Comparison of ENCODE assay signal across 1 cellular context in genomic region chr1:210400043-210400840, GRCh38.
TF ChIP-seq lines count a peak whose summit lies in the region.

No MANE protein-coding gene starts in this region.

TF ChIP-seq in GM12878, 131 proteins besides CTCF, POLR2A, EP300 and RAD21 (continued from another document and continues in another):
- TF ChIP-seq TCF3 (IDR thresholded peaks at IDR 0.05; ENCODE audit: borderline replicate concordance, insufficient read depth, low read depth, low read length) (no peak), ATF2 (IDR thresholded peaks at IDR 0.05; ENCODE audit: low read length) (no peak; the same call in 1 of the 2 replicates), IRF5 (IDR thresholded peaks at IDR 0.05; ENCODE audit: borderline replicate concordance) (no peak), ZNF217 (IDR thresholded peaks at IDR 0.05) (0 out of 2 replicates have a peak, but pooled peaks have one; percentile 17), YBX1 (IDR thresholded peaks at IDR 0.05) (0 out of 2 replicates have a peak, but pooled peaks have one; percentile 65), BMI1 (IDR thresholded peaks at IDR 0.05; ENCODE audit: borderline replicate concordance) (no peak), NR2C2 (IDR thresholded peaks at IDR 0.05; ENCODE audit: borderline replicate concordance, control insufficient read depth, insufficient read length, low read depth) (no peak), WRNIP1 (IDR thresholded peaks at IDR 0.05; ENCODE audit: borderline replicate concordance, low read depth, low read length) (0 out of 2 replicates have a peak, but pooled peaks have one; percentile 49), JUNB (IDR thresholded peaks at IDR 0.05) (no peak), IRF3 (IDR thresholded peaks at IDR 0.05) (no peak), IKZF2 (IDR thresholded peaks at IDR 0.05) (peak; percentile 87 to 88), KLF5 (IDR thresholded peaks at IDR 0.05; ENCODE audit: partially characterized antibody) (peak; percentile 60), POLR2AphosphoS5 (IDR thresholded peaks at IDR 0.05; ENCODE audit: low read length) (no peak), CBX3 (IDR thresholded peaks at IDR 0.05; ENCODE audit: borderline replicate concordance, low read depth) (no peak), RAD51 (IDR thresholded peaks at IDR 0.05) (no peak), EED (IDR thresholded peaks at IDR 0.05; ENCODE audit: low read depth) (no peak), ZNF622 (IDR thresholded peaks at IDR 0.05) (no peak), MYC (IDR thresholded peaks at IDR 0.05; ENCODE audit: insufficient read depth, insufficient read length, insufficient replicate concordance, low read length, severe bottlenecking) (no peak), PAX8 (IDR thresholded peaks at IDR 0.05) (no peak), HSF1 (IDR thresholded peaks at IDR 0.05; ENCODE audit: low read depth, low read length) (no peak), RELB (IDR thresholded peaks at IDR 0.05; ENCODE audit: low read depth) (peak; percentile 93), SREBF1 (IDR thresholded peaks at IDR 0.05; ENCODE audit: low read length) (no peak), RUNX3 (IDR thresholded peaks at IDR 0.05; ENCODE audit: low read length) (0 out of 2 replicates have a peak, but pooled peaks have one; percentile 23), MYB (IDR thresholded peaks at IDR 0.05; ENCODE audit: borderline replicate concordance, low read depth, low read length) (no peak), MLLT1 (IDR thresholded peaks at IDR 0.05) (no peak), POU2F2 (IDR thresholded peaks at IDR 0.05; ENCODE audit: borderline replicate concordance, low read depth, low read length) (0 out of 3 replicates have a peak, but pooled peaks have one; percentile 1), HDAC2 (IDR thresholded peaks at IDR 0.05) (no peak), ATF3 (IDR thresholded peaks at IDR 0.05; ENCODE audit: borderline replicate concordance, extremely low read depth, low read depth, low read length) (no peak), SMAD1 (IDR thresholded peaks at IDR 0.05; ENCODE audit: low read depth, partially characterized antibody) (peak; percentile 96), ZBTB4 (CRISPR knock-in tag; IDR thresholded peaks at IDR 0.05) (0 out of 2 replicates have a peak, but pooled peaks have one; percentile 49), POLR2AphosphoS2 (IDR thresholded peaks at IDR 0.05; ENCODE audit: low read depth, low read length) (no peak), SMARCA5 (IDR thresholded peaks at IDR 0.05) (peak; percentile 80; the same call in 1 of the 2 replicates), PKNOX1 (IDR thresholded peaks at IDR 0.05) (peak; percentile 4; the same call in 1 of the 2 replicates), YY1 (IDR thresholded peaks at IDR 0.05; ENCODE audit: low read depth, low read length) (peak; percentile 38; the same call in 1 of the 2 replicates), KAT2A (conservative IDR thresholded peaks at IDR 0.05; ENCODE audit: control insufficient read depth, low read depth, low read length) (no peak), ZZZ3 (IDR thresholded peaks at IDR 0.05; ENCODE audit: control insufficient read depth, insufficient read length, low read depth) (no peak), SRF (IDR thresholded peaks at IDR 0.05; ENCODE audit: low read depth in 2 of 2, low read length in 2 of 2) (no peak), EGR1 (IDR thresholded peaks at IDR 0.05; ENCODE audit: borderline replicate concordance in 1 of 2, low read depth in 2 of 2, low read length in 2 of 2) (no peak), BCL11A (IDR thresholded peaks at IDR 0.05; ENCODE audit: low read depth, low read length) (no peak), ELK1 (IDR thresholded peaks at IDR 0.05; ENCODE audit: low read depth, low read length) (no peak), BACH1 (IDR thresholded peaks at IDR 0.05; ENCODE audit: borderline replicate concordance) (no peak), FOS (IDR thresholded peaks at IDR 0.05; ENCODE audit: borderline replicate concordance, extremely low read depth, insufficient read length) (no peak), SIX5 (IDR thresholded peaks at IDR 0.05; ENCODE audit: low read depth, low read length, severe bottlenecking) (no peak), PAX5 (IDR thresholded peaks at IDR 0.05; ENCODE audit: borderline replicate concordance, low read depth, low read length) (no peak)
